ENCODE assay signal across 8 cellular contexts in the genomic region with DNA sequence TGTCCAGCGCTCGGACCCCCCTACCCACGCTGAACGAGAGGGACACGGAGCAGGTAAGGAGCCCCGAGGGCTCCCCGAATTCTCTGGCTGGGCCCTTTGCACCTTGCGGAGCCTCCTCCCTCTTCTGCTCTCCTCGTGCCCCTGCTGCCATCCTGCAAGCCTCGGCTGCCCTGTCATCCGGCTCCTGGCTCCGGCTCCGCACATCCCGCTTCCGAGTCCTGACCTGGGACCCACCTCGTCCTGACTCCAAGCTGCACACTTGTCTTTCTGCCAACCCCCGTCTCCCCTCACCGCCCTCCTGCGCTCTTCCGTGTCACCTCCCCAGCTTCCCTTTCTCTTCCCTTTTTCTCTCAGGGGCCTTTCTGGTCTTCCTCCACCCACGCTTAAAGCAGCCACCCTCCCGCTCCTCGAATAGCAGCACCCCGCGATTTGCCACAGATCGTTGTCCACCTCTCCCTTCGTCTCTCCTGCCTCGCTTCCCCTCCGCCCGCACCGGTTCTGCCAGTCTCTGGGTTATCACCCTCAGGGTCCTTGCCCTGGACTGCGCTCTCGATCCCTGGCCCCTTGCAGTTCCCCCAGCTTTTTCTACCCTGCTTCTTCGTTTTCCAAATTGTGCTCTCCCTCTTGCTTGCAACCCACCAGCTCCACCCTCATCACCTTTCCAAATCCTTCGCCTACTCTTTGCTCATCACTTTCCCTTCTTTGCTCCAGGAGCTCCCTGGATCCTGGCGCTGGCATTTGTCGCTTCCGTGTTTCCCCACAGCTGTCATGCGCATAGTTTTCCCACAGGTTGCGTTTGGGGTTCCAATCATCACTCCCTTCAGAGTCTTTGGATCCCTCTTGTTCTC. TPM values are rescaled to one million over a fixed set of nuclear protein-coding genes. Genes with fewer than 3 reads are reported as not detected.
DNase-seq lines count a peak whose midpoint lies in the region; ATAC-seq, FAIRE-seq and TF ChIP-seq lines count a peak whose summit lies in the region.

No MANE protein-coding gene starts in this region.

- H3K9me3 ChIP-seq in CD4-positive, alpha-beta T cell (ENCODE audit: control insufficient read depth, low read length), result no peaks in the 10 kb centered on the region
- no peaks in the 10 kb centered on the region for H3K9me3 ChIP-seq in astrocyte (ENCODE audit: insufficient read depth, low read depth, low read length)

- no peak overlapping the region for H2AFZ ChIP-seq in astrocyte (ENCODE audit: low read depth, low read length)

- no peaks in the 10 kb centered on the region for H3K9me3 Mint-ChIP-seq in CD4-positive, alpha-beta T cell
- no peaks in the 10 kb centered on the region for H3K9me3 Mint-ChIP-seq in astrocyte (ENCODE audit: unreplicated experiment)

- H3K79me2 ChIP-seq in astrocyte (ENCODE audit: insufficient read depth, low read length), result peaks cover 54% of the 10 kb centered on the region

- peak overlapping the region; percentile 94 for H3K4me2 ChIP-seq in astrocyte (ENCODE audit: low read length)

- peak overlapping the region; percentile 98 for H3K9ac ChIP-seq in astrocyte (ENCODE audit: low read length)

- H3K36me3 Mint-ChIP-seq in CD4-positive, alpha-beta T cell (ENCODE audit: low read depth), result peaks cover 46% of the 10 kb centered on the region
- H3K36me3 Mint-ChIP-seq in astrocyte (ENCODE audit: low read depth, unreplicated experiment), result peaks cover 9% of the 10 kb centered on the region

- H3K27ac ChIP-seq in CD4-positive, alpha-beta T cell (ENCODE audit: low read depth, low read length), result peak overlapping the region; percentile 62
- peak overlapping the region; percentile 55 for H3K27ac ChIP-seq in astrocyte (ENCODE audit: low read depth, low read length)

- H3K27ac Mint-ChIP-seq in CD4-positive, alpha-beta T cell, result peak overlapping the region; percentile 70
- peak overlapping the region; percentile 85 for H3K27ac Mint-ChIP-seq in astrocyte (ENCODE audit: unreplicated experiment)

- peaks cover 66% of the 10 kb centered on the region for H3K4me1 Mint-ChIP-seq in CD4-positive, alpha-beta T cell (ENCODE audit: low read depth)
- H3K4me1 Mint-ChIP-seq in astrocyte (ENCODE audit: low read depth, unreplicated experiment), result peaks cover 27% of the 10 kb centered on the region

- no peaks in the 10 kb centered on the region for H3K36me3 ChIP-seq in astrocyte (ENCODE audit: insufficient read depth, low read length)

- H4K20me1 ChIP-seq in astrocyte (ENCODE audit: insufficient read depth, low read length), result peaks cover 53% of the 10 kb centered on the region

- ATAC-seq in CD4-positive, alpha-beta T cell (ENCODE audit: poor library complexity), result no peak
- ATAC-seq in GM21528 (IDR thresholded peaks at IDR 0.05; ENCODE audit: low FRiP score, unreplicated experiment) (peak; percentile 1), HG03571 (IDR thresholded peaks at IDR 0.05; ENCODE audit: unreplicated experiment) (no peak)

- intact Hi-C loops in CD4-positive, alpha-beta T cell (cut with DNase I, micrococcal nuclease), result loop anchor here (1.0 to 10.0 kb wide), 7 partner anchors 27 to 463 kb away; partner anchors contain the start of genes CATSPERZ (in 1 of the 2), COX8A (in 1 of the 2), NAA40 (in 1 of the 2) and OTUB1 (in 1 of the 2)

- POLR2A ChIA-PET in CD4-positive, alpha-beta T cell (lab: Charles Lee), result interaction anchor here (0.6 to 2.3 kb wide), 12 partner anchors 23 to 1248 kb away, joined by 3 to 21 read pairs (median 4); partner anchors contain the start of genes RCOR2 and TUT1

- peaks cover 31% of the 10 kb centered on the region for H3K4me1 ChIP-seq in astrocyte (ENCODE audit: insufficient read depth, low read length)

- no peaks in the 10 kb centered on the region for H3K27me3 Mint-ChIP-seq in CD4-positive, alpha-beta T cell
- H3K27me3 Mint-ChIP-seq in astrocyte (ENCODE audit: low read depth, unreplicated experiment), result no peaks in the 10 kb centered on the region

- TF ChIP-seq CTCF in CD4-positive, alpha-beta T cell (IDR thresholded peaks at IDR 0.05), result no peak
- no peak for TF ChIP-seq CTCF in astrocyte (IDR thresholded peaks at IDR 0.05; ENCODE audit: insufficient read depth, low read depth, low read length)

- DNase-seq in CD4-positive, alpha-beta T cell, result peak in 3 of 10 experiments; percentile 5 to 38 (median 22)
- DNase-seq in OCI-M1 (lab: John Stamatoyannopoulos, UW), result peak; percentile 58
- no peak for DNase-seq in astrocyte (ENCODE audit: low read depth)
- peak; percentile 29 for DNase-seq in inferior parietal cortex (ENCODE audit: extremely low spot score)
- peak; percentile 30 for DNase-seq in stimulated activated CD4-positive, alpha-beta T cell treated with anti-CD3 and anti-CD28 coated beads, Interleukin-1b, Interleukin-23, amount 100 ng/mL, for 48 hours
- DNase-seq in HK-2 (ENCODE audit: unreplicated experiment), result no peak

- no peaks in the 10 kb centered on the region for H3K27me3 ChIP-seq in CD4-positive, alpha-beta T cell (ENCODE audit: control insufficient read depth, insufficient read depth, low read length)
- H3K27me3 ChIP-seq in astrocyte (ENCODE audit: insufficient read depth, low read length), result no peaks in the 10 kb centered on the region

- no peak for FAIRE-seq in astrocyte (lab: Jason Lieb, UNC)

- peak overlapping the region; percentile 84 for H3K4me3 ChIP-seq in astrocyte (ENCODE audit: insufficient read depth, low read depth, low read length)

- peak overlapping the region; percentile 90 for H3K4me3 Mint-ChIP-seq in CD4-positive, alpha-beta T cell
- H3K4me3 Mint-ChIP-seq in astrocyte (ENCODE audit: unreplicated experiment), result peak overlapping the region; percentile 91

- CTCF ChIA-PET in CD4-positive, alpha-beta T cell (lab: Charles Lee), result interaction anchor here (2.7 to 5.5 kb wide), 3 partner anchors 33 to 106 kb away, joined by 12 to 43 read pairs (median 36); no protein-coding TSS in a partner anchor

RNA-seq across cellular contexts. Expression of gene MARK2, which starts 0.8 kb away (rescaled TPM):
- 10 to 100 TPM; 18.4 to 21.0 TPM for total RNA-seq in CD4-positive, alpha-beta T cell
- total RNA-seq in astrocyte, result 37.2 and 38.1 TPM in 2 replicates

RNA-seq across cellular contexts. Expression of gene SPINDOC, which starts 26.5 kb away (rescaled TPM):
- 1 to 10 TPM; 4.0 to 4.8 TPM for total RNA-seq in CD4-positive, alpha-beta T cell
- 43.7 and 48.3 TPM in 2 replicates for total RNA-seq in astrocyte

Comparison
In these comparisons a context has a peak if more than half of its experiments do, and no peak if none do; other contexts are left out.
1. DNase-seq: peak in OCI-M1 (single experiment), inferior parietal cortex (single experiment) and stimulated activated CD4-positive, alpha-beta T cell treated with anti-CD3 and anti-CD28 coated beads, Interleukin-1b, Interleukin-23, amount 100 ng/mL, for 48 hours (single experiment); none in astrocyte (single experiment) and HK-2 (single experiment).